In the genomic region with DNA sequence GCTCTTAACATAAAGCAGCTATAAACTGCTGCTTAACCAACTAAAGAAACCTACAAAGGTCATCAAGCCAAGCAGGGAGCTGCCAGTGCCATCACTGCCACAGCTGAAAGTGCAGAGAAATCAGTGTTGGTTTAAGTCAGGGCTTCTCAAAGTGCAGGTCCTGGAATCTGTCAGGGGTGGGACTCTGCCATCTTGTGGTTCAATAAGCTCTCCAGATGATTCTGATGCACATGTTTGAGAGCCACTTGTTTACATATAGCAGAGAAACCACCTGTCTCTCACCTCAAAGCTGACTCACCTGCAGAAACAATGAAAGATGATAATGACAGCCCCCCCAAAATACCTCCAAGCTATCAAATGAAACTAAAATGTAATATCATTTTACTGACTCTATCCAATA, we compare ENCODE assay signal across 10 cellular contexts. TPM values are rescaled to one million over a fixed set of nuclear protein-coding genes. Genes with fewer than 3 reads are reported as not detected.
DNase-seq lines count a peak whose midpoint lies in the region; ATAC-seq, FAIRE-seq and TF ChIP-seq lines count a peak whose summit lies in the region.
"Had no signal": no experiment of that assay in that cellular context is flagged by ENCODE, and none has a peak within 500 bp of the region (broad histone marks: within the 10 kb centered on the region; RNA-seq: fewer than 3 reads in every experiment).

No MANE protein-coding gene starts in this region.

- H3K4me3 ChIP-seq in right lobe of liver, result no peak overlapping the region

- no peak overlapping the region for H3K27ac ChIP-seq in right lobe of liver

- DNase-seq in activated CD4-positive, alpha-beta T cell treated with anti-CD3 and anti-CD28 coated beads, Interleukin-2, amount 10 ng/mL, durations not matched to agents 24 days and 14 days, result peak; percentile 56
- DNase-seq in activated CD4-positive, alpha-beta T cell treated with anti-CD3 and anti-CD28 coated beads, Interleukin-2, amount 50 U/mL, for 1 hour, result no peak
- DNase-seq in LoVo (ENCODE audit: low spot score) (peak; percentile 6), SW480 (ENCODE audit: low spot score) (peak; percentile 83), right lobe of liver (no peak), SIG-M5 treated with dmso at 0.1 percent for 504 hours (lab: John Stamatoyannopoulos, UW; ENCODE audit: unreplicated experiment) (no peak), GM12891 (ENCODE audit: insufficient read length, low spot score) (no peak)
- DNase-seq: cerebellar nuclear complex had no signal

- no peak overlapping the region for H3K27ac Mint-ChIP-seq in activated CD4-positive, alpha-beta T cell treated with anti-CD3 and anti-CD28 coated beads, Interleukin-2, amount 10 ng/mL, durations not matched to agents 24 days and 14 days

- H3K9me3 Mint-ChIP-seq in activated CD4-positive, alpha-beta T cell treated with anti-CD3 and anti-CD28 coated beads, Interleukin-2, amount 10 ng/mL, durations not matched to agents 24 days and 14 days, result no peaks in the 10 kb centered on the region

- TF ChIP-seq POLR2A in right lobe of liver (IDR thresholded peaks at IDR 0.05), result no peak
- no peak for TF ChIP-seq POLR2A in GM12891 (IDR thresholded peaks at IDR 0.05; ENCODE audit: low read depth, low read length)

- H3K36me3 Mint-ChIP-seq in activated CD4-positive, alpha-beta T cell treated with anti-CD3 and anti-CD28 coated beads, Interleukin-2, amount 10 ng/mL, durations not matched to agents 24 days and 14 days (ENCODE audit: low read depth), result peaks cover 1% of the 10 kb centered on the region

- H3K9me3 ChIP-seq in right lobe of liver, result no peaks in the 10 kb centered on the region

- no peaks in the 10 kb centered on the region for H3K36me3 ChIP-seq in right lobe of liver

- intact Hi-C loops in activated CD4-positive, alpha-beta T cell treated with anti-CD3 and anti-CD28 coated beads, Interleukin-2, amount 10 ng/mL, durations not matched to agents 24 days and 14 days (cut with micrococcal nuclease), result no loop called here
- intact Hi-C loops in right lobe of liver (cut with DNase I), result no loop called here

- ATAC-seq in right lobe of liver, result peak in 3 of 4 donors; percentile 26 to 45 (median 28)
- ATAC-seq in GM21423 (IDR thresholded peaks at IDR 0.05; ENCODE audit: unreplicated experiment), result no peak

- TF ChIP-seq CTCF in right lobe of liver (IDR thresholded peaks at IDR 0.05), result no peak

- FAIRE-seq in GM12891 (lab: Jason Lieb, UNC), result no peak
- FAIRE-seq: islet of Langerhans had no signal

- no peak overlapping the region for H3K4me3 Mint-ChIP-seq in activated CD4-positive, alpha-beta T cell treated with anti-CD3 and anti-CD28 coated beads, Interleukin-2, amount 10 ng/mL, durations not matched to agents 24 days and 14 days

- no peaks in the 10 kb centered on the region for H3K4me1 ChIP-seq in right lobe of liver

- H3K4me1 Mint-ChIP-seq in activated CD4-positive, alpha-beta T cell treated with anti-CD3 and anti-CD28 coated beads, Interleukin-2, amount 10 ng/mL, durations not matched to agents 24 days and 14 days, result no peaks in the 10 kb centered on the region

- peaks cover 15% of the 10 kb centered on the region for H3K27me3 Mint-ChIP-seq in activated CD4-positive, alpha-beta T cell treated with anti-CD3 and anti-CD28 coated beads, Interleukin-2, amount 10 ng/mL, durations not matched to agents 24 days and 14 days

- no peaks in the 10 kb centered on the region for H3K27me3 ChIP-seq in right lobe of liver

TF ChIP-seq in GM12891, 5 proteins besides CTCF, POLR2A, EP300 and RAD21:
- TF ChIP-seq PAX5 (IDR thresholded peaks at IDR 0.05; ENCODE audit: insufficient read depth, low read length, severe bottlenecking), result no peak
- TF ChIP-seq SPI1 (IDR thresholded peaks at IDR 0.05; ENCODE audit: low read depth, low read length), result no peak
- TF ChIP-seq TAF1 (IDR thresholded peaks at IDR 0.05; ENCODE audit: low read depth, low read length), result no peak
- TF ChIP-seq POU2F2 (IDR thresholded peaks at IDR 0.05; ENCODE audit: low read depth, low read length), result no peak
- no peak for TF ChIP-seq POLR2AphosphoS5 (IDR thresholded peaks at IDR 0.05; ENCODE audit: low read depth, low read length)
TF ChIP-seq in GM12891: peak in this region for 0.

RNA-seq across cellular contexts. Expression of a gene that starts 49.3 kb away (rescaled TPM):
- 57.0 and 59.7 TPM in 2 replicates for total RNA-seq in activated CD4-positive, alpha-beta T cell treated with anti-CD3 and anti-CD28 coated beads, Interleukin-2, amount 10 ng/mL, durations not matched to agents 24 days and 14 days
- 10 to 100 TPM; 23.8 to 47.5 (median 29.1) TPM for total RNA-seq in right lobe of liver
- 27.6 TPM for polyA plus RNA-seq in GM12891 (2012; ENCODE audit: low read depth, missing spikeins)

Comparison
In these comparisons a context has a peak if more than half of its experiments do, and no peak if none do; other contexts are left out.
1. DNase-seq: peak in activated CD4-positive, alpha-beta T cell treated with anti-CD3 and anti-CD28 coated beads, Interleukin-2, amount 10 ng/mL, durations not matched to agents 24 days and 14 days (single experiment), LoVo (single experiment) and SW480 (single experiment); none in activated CD4-positive, alpha-beta T cell treated with anti-CD3 and anti-CD28 coated beads, Interleukin-2, amount 50 U/mL, for 1 hour (single experiment), right lobe of liver (0 of 3), SIG-M5 treated with dmso at 0.1 percent for 504 hours (single experiment) and GM12891 (single experiment).